Comparison of ENCODE assay signal across 1 cellular context in genomic region chr18:77106331-77106730, GRCh38.
TF ChIP-seq lines count a peak whose summit lies in the region.

No MANE protein-coding gene starts in this region.

TF ChIP-seq in HepG2, 621 proteins besides CTCF, POLR2A, EP300 and RAD21 (continued from another document):
- TF ChIP-seq ZNF691 (CRISPR knock-in tag; IDR thresholded peaks at IDR 0.05; ENCODE audit: borderline replicate concordance, low read depth) (no peak), UBTF (CRISPR knock-in tag; IDR thresholded peaks at IDR 0.05) (no peak), YEATS4 (CRISPR knock-in tag; IDR thresholded peaks at IDR 0.05; ENCODE audit: borderline replicate concordance) (no peak), NR1H2 (CRISPR knock-in tag; IDR thresholded peaks at IDR 0.05; ENCODE audit: borderline replicate concordance, low read depth) (no peak)
